Comparison of ENCODE assay signal across 34 cellular contexts in the genomic region with DNA sequence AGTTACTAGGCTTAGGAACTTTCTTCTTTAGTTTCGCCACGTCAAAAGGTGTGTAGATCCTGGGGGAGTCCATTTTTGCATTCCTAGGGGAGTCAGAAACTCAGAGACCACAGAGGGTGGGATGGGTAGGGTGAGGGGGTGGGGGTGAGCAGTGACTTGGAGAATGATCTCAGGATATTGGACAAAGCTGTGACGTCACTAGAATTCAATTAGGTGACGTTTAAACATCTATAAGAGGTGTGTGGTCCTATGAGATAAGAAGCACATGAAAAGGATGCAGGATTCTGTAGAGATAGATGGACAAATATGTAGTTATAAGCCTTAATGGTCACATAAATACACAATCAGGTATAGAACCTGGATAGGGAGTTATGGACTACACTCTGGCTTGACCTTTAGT.
"Had no signal": no experiment of that assay in that cellular context is flagged by ENCODE, and none has a peak within 500 bp of the region (broad histone marks: within the 10 kb centered on the region; RNA-seq: fewer than 3 reads in every experiment).

No MANE protein-coding gene starts in this region.

- DNase-seq: Karpas-422, Kasumi-1, MG63, MM.1S, MV-4-11, NCI-H1048, NCI-H1092, NCI-H1092 treated with DMSO at 0.1 percent for 48 hours, NCI-H1105, NCI-H1105 treated with DMSO at 0.1 percent for 48 hours, NCI-H1417, NCI-H1417 treated with DMSO at 0.1 percent for 48 hours, NCI-H1436, NCI-H1436 treated with DMSO at 0.1 percent for 48 hours, NCI-H146, NCI-H1694, NCI-H1694 treated with DMSO at 0.1 percent for 48 hours, NCI-H187, NCI-H187 treated with DMSO at 0.1 percent for 48 hours, NCI-H1930, NCI-H2029, NCI-H2029 treated with DMSO at 0.1 percent for 48 hours, NCI-H2081, NCI-H2081 treated with DMSO at 0.1 percent for 48 hours, NCI-H2107, NCI-H2171, NCI-H2171 treated with DMSO at 0.1 percent for 48 hours, NCI-H2227 treated with DMSO at 0.1 percent for 48 hours, NCI-H226, NCI-H345, NCI-H446, NCI-H446 treated with DMSO at 0.1 percent for 48 hours, NCI-H510A had no signal

- H3K4me2 ChIP-seq: KMS-11 had no signal

- H3K4me3 ChIP-seq: MG63 had no signal

- H3K27ac ChIP-seq: KMS-11 had no signal

- H3K27me3 ChIP-seq: MG63 had no signal

- H3K36me3 ChIP-seq: MG63 had no signal

- H3K9ac ChIP-seq: KMS-11 had no signal
